ENCODE assay signal across 11 cellular contexts in the genomic region with DNA sequence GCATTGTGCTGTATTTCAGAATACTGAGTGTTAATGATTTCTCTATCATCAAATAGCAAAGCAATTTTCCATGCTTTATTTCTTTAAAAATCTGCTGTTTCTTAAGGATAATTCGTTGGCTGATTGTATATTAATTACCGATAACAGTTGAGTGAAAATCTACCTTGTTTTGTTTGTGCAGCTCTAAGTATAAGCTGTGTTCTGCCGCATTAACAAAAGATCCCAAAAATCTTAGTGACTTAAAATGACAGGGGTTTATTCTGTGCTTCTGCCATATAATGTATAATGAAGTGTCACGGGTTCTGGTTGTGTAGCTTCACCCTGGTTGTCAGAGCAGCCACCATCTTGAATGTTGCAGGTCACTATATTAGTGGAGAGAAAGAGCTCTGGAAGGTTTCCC.
"Had no signal": no experiment of that assay in that cellular context is flagged by ENCODE, and none has a peak within 500 bp of the region (broad histone marks: within the 10 kb centered on the region; RNA-seq: fewer than 3 reads in every experiment).

No MANE protein-coding gene starts in this region.

- ATAC-seq: GM23338, HCT116 had no signal

- H3K4me1 ChIP-seq: HAP-1 had no signal

- H3K4me3 ChIP-seq: GM23248, GM23338, HAP-1 had no signal

- H2AFZ ChIP-seq: GM23248, GM23338 had no signal

- FAIRE-seq: H1, H54 had no signal

- DNase-seq: GM23248, GOT3, H7, H9, HCEC 1CT, HFFc6 had no signal

- H3K27ac ChIP-seq: GM23248 had no signal

- H3K9me3 ChIP-seq: HAP-1 had no signal

- H3K36me3 ChIP-seq: HAP-1 had no signal

- H3K9ac ChIP-seq: GM23248 had no signal

- H3K4me2 ChIP-seq: GM23338 had no signal
